In genomic region chr13:107962209-107962608, GRCh38 we compare ENCODE assay signal across 15 cellular contexts.
DNase-seq lines count a peak whose midpoint lies in the region; ATAC-seq and TF ChIP-seq lines count a peak whose summit lies in the region.
"Had no signal": no experiment of that assay in that cellular context is flagged by ENCODE, and none has a peak within 500 bp of the region (broad histone marks: within the 10 kb centered on the region; RNA-seq: fewer than 3 reads in every experiment).

No MANE protein-coding gene starts in this region.

- POLR2A ChIA-PET in Caco-2 (lab: Charles Lee): no interaction called here

- CTCF ChIA-PET in Caco-2 (lab: Charles Lee): no interaction called here

- no peak overlapping the region for H3K27ac Mint-ChIP-seq in Caco-2 (ENCODE audit: unreplicated experiment)
- peak overlapping the region; percentile 63; the same call in 1 of the 2 replicates for H3K27ac Mint-ChIP-seq in GM23338
- H3K27ac Mint-ChIP-seq: CD4-positive, alpha-beta memory T cell; H9 had no signal

- H3K4me1 ChIP-seq in Caco-2 (peaks cover 13% of the 10 kb centered on the region), GM23338 (ENCODE audit: insufficient read depth) (peaks cover 7% of the 10 kb centered on the region; the same call in 1 of the 2 replicates), adrenal gland (replicated peaks in 1 of 2) (no peaks in the 10 kb centered on the region), breast epithelium (no peaks in the 10 kb centered on the region)

- no peak for ATAC-seq in GM23338
- no peak for ATAC-seq in GM21367 (IDR thresholded peaks at IDR 0.05; ENCODE audit: unreplicated experiment)
- ATAC-seq: HCT116 had no signal

- peak in 1 of 2 experiments; percentile 16 for DNase-seq in Caco-2
- no peak for DNase-seq in GM23338 (ENCODE audit: low spot score)
- DNase-seq in NCI-H526 (lab: John Stamatoyannopoulos, UW): peak; percentile 58 to 68
- no peak for DNase-seq in adrenal gland
- DNase-seq in breast epithelium (ENCODE audit: low spot score in 2 of 2): no peak
- DNase-seq: C1 segment of cervical spinal cord; CD4-positive, alpha-beta memory T cell; COR-L47; DMS153; DMS79 treated with DMSO at 0.1 percent for 48 hours; GF-D8; H9 had no signal

- TF ChIP-seq CTCF in Caco-2 (IDR thresholded peaks at IDR 0.05; ENCODE audit: insufficient read depth in 1 of 2, low read depth in 1 of 2, low read length in 1 of 2, severe bottlenecking in 1 of 2, unreplicated experiment in 1 of 2): no peak
- no peak for TF ChIP-seq CTCF in GM23338 (conservative IDR thresholded peaks at IDR 0.05; ENCODE audit: low read depth in 2 of 2)
- TF ChIP-seq CTCF in VCaP (conservative IDR thresholded peaks at IDR 0.05): no peak
- TF ChIP-seq CTCF in adrenal gland (IDR thresholded peaks at IDR 0.05): no peak
- no peak for TF ChIP-seq CTCF in breast epithelium (IDR thresholded peaks at IDR 0.05)

- H3K4me3 ChIP-seq in Caco-2 (ENCODE audit: low read depth, low read length): no peak overlapping the region
- H3K4me3 ChIP-seq in GM23338: no peak overlapping the region
- no peak overlapping the region for H3K4me3 ChIP-seq in adrenal gland
- no peak overlapping the region for H3K4me3 ChIP-seq in breast epithelium

- no peaks in the 10 kb centered on the region for H3K79me2 ChIP-seq in GM23338 (replicated peaks; ENCODE audit: insufficient read depth)

- no peaks in the 10 kb centered on the region for H3K9me3 ChIP-seq in Caco-2
- H3K9me3 ChIP-seq in adrenal gland (replicated peaks in 1 of 3): no peaks in the 10 kb centered on the region
- H3K9me3 ChIP-seq in breast epithelium: no peaks in the 10 kb centered on the region

- WGBS in adrenal gland, 4 donors: 17 to 33% (median 29%) methylated on average over 1 of the region's 1 CpG

- H3K27me3 Mint-ChIP-seq in Caco-2 (ENCODE audit: insufficient read depth, unreplicated experiment): no peaks in the 10 kb centered on the region
- H3K27me3 Mint-ChIP-seq in GM23338 (ENCODE audit: insufficient read depth, low read depth, poor library complexity): no peaks in the 10 kb centered on the region
- H3K27me3 Mint-ChIP-seq: CD4-positive, alpha-beta memory T cell had no signal

- no TSS peak for BruUV-seq in Caco-2 (replicated peaks; lab: Mats Ljungman, UMichigan)

- H3K4me1 Mint-ChIP-seq in Caco-2 (ENCODE audit: low read depth, unreplicated experiment) (peaks cover 8% of the 10 kb centered on the region), GM23338 (peaks cover 13% of the 10 kb centered on the region; the same call in 2 of the 3 replicates)
- H3K4me1 Mint-ChIP-seq: CD4-positive, alpha-beta memory T cell had no signal

- no peaks in the 10 kb centered on the region for H3K9me2 ChIP-seq in GM23338 (ENCODE audit: insufficient read depth)

- no peak overlapping the region for H3K4me2 ChIP-seq in GM23338

- H3K27me3 ChIP-seq in Caco-2 (replicated peaks; ENCODE audit: control insufficient read depth, insufficient read depth, low read length) (no peaks in the 10 kb centered on the region), GM23338 (ENCODE audit: insufficient read depth) (no peaks in the 10 kb centered on the region), adrenal gland (no peaks in the 10 kb centered on the region), breast epithelium (no peaks in the 10 kb centered on the region)

- intact Hi-C loops in Caco-2 (cut with micrococcal nuclease; ENCODE audit: unreplicated experiment) (loop anchor here (1.0 to 2.0 kb wide), 2 partner anchors 19 to 192 kb away; no protein-coding TSS in a partner anchor), adrenal gland (cut with DNase I) (no loop called here), breast epithelium (cut with DNase I; ENCODE audit: low total_unique reads) (no loop called here)

- H3K36me3 ChIP-seq in Caco-2 (ENCODE audit: control insufficient read depth, insufficient read depth, low read length): no peaks in the 10 kb centered on the region
- no peaks in the 10 kb centered on the region for H3K36me3 ChIP-seq in GM23338 (ENCODE audit: insufficient read depth)
- no peaks in the 10 kb centered on the region for H3K36me3 ChIP-seq in adrenal gland (replicated peaks in 1 of 2)
- H3K36me3 ChIP-seq in breast epithelium: no peaks in the 10 kb centered on the region

- H3K4me3 Mint-ChIP-seq in Caco-2 (ENCODE audit: unreplicated experiment) (peak overlapping the region; percentile 7), GM23338 (no peak overlapping the region)
- H3K4me3 Mint-ChIP-seq: CD4-positive, alpha-beta memory T cell; H9 had no signal

- no peak for TF ChIP-seq POLR2A in adrenal gland (IDR thresholded peaks at IDR 0.05)
- no peak for TF ChIP-seq POLR2A in breast epithelium (IDR thresholded peaks at IDR 0.05)

- H3F3A ChIP-seq in GM23338 (replicated peaks; ENCODE audit: low read depth): no peaks in the 10 kb centered on the region

- no peak overlapping the region for H2AFZ ChIP-seq in GM23338

- H4K20me1 ChIP-seq in GM23338 (replicated peaks; ENCODE audit: insufficient read depth): no peaks in the 10 kb centered on the region

- H3K36me3 Mint-ChIP-seq in Caco-2 (ENCODE audit: insufficient read depth, unreplicated experiment) (no peaks in the 10 kb centered on the region), GM23338 (ENCODE audit: low read depth) (peaks cover 3% of the 10 kb centered on the region; the same call in 1 of the 3 replicates)
- H3K36me3 Mint-ChIP-seq: CD4-positive, alpha-beta memory T cell had no signal

- H3K27ac ChIP-seq in GM23338 (ENCODE audit: low read depth) (no peak overlapping the region), VCaP (peak overlapping the region; percentile 21; the same call in 1 of the 2 replicates), adrenal gland (no peak overlapping the region), breast epithelium (no peak overlapping the region)

- no peaks in the 10 kb centered on the region for H3K9me3 Mint-ChIP-seq in Caco-2 (ENCODE audit: unreplicated experiment)
- no peaks in the 10 kb centered on the region; the same call in 2 of the 3 replicates for H3K9me3 Mint-ChIP-seq in GM23338

TF ChIP-seq in GM23338, 12 proteins besides CTCF, POLR2A, EP300 and RAD21 (continues in another document):
- TF ChIP-seq JUNB (IDR thresholded peaks at IDR 0.05; ENCODE audit: unreplicated experiment): no peak
- TF ChIP-seq NANOG (IDR thresholded peaks at IDR 0.05; ENCODE audit: borderline replicate concordance): no peak
- TF ChIP-seq STAT1 (IDR thresholded peaks at IDR 0.05; ENCODE audit: unreplicated experiment): no peak
- TF ChIP-seq POLR2AphosphoS5 (IDR thresholded peaks at IDR 0.05; ENCODE audit: low read depth): no peak
- TF ChIP-seq ZNF331 (CRISPR knock-in tag; IDR thresholded peaks at IDR 0.05; ENCODE audit: low read depth): no peak
- TF ChIP-seq, protein P1, sequence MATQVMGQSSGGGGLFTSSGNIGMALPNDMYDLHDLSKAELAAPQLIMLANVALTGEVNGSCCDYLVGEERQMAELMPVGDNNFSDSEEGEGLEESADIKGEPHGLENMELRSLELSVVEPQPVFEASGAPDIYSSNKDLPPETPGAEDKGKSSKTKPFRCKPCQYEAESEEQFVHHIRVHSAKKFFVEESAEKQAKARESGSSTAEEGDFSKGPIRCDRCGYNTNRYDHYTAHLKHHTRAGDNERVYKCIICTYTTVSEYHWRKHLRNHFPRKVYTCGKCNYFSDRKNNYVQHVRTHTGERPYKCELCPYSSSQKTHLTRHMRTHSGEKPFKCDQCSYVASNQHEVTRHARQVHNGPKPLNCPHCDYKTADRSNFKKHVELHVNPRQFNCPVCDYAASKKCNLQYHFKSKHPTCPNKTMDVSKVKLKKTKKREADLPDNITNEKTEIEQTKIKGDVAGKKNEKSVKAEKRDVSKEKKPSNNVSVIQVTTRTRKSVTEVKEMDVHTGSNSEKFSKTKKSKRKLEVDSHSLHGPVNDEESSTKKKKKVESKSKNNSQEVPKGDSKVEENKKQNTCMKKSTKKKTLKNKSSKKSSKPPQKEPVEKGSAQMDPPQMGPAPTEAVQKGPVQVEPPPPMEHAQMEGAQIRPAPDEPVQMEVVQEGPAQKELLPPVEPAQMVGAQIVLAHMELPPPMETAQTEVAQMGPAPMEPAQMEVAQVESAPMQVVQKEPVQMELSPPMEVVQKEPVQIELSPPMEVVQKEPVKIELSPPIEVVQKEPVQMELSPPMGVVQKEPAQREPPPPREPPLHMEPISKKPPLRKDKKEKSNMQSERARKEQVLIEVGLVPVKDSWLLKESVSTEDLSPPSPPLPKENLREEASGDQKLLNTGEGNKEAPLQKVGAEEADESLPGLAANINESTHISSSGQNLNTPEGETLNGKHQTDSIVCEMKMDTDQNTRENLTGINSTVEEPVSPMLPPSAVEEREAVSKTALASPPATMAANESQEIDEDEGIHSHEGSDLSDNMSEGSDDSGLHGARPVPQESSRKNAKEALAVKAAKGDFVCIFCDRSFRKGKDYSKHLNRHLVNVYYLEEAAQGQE (IDR thresholded peaks at IDR 0.05; ENCODE audit: unreplicated experiment): no peak
- TF ChIP-seq EZH2 (IDR thresholded peaks at IDR 0.05; ENCODE audit: low read depth, unreplicated experiment): no peak
- no peak for TF ChIP-seq ZNF114 (CRISPR knock-in tag; IDR thresholded peaks at IDR 0.05)

Comparison
In these comparisons a context has a peak if more than half of its experiments do, and no peak if none do; other contexts are left out.
1. DNase-seq: peak in NCI-H526 (2 of 2); none in GM23338 (single experiment), adrenal gland (0 of 7) and breast epithelium (0 of 2).